In the genomic region with DNA sequence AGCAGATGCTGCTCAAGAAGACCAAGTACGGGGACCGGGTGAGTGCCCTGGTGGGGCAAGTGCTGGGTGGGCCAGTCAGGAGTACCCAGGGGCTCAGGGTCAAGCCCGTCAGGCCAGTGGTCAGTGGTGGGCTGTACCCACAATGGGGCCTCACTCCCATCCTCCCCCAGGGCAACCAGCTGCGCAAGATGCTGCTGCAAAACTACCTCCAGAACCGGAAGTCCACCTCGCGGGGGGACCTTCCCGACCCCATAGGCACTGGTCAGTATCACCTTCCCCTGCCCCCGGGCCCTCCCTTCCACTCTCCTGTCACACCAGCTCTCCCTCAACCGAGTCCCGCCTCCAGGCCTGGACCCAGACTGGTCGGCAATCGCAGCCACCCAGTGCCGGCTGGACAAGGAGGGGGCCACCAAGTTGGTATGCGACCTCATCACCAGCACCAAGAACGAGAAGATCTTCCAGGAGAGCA, we compare ENCODE assay signal across 29 cellular contexts.
"Had no signal": no experiment of that assay in that cellular context is flagged by ENCODE, and none has a peak within 500 bp of the region (broad histone marks: within the 10 kb centered on the region; RNA-seq: fewer than 3 reads in every experiment).

No MANE protein-coding gene starts in this region.

- H3K27ac Mint-ChIP-seq: activated B cell treated with CpG ODN at 0.5 μM for 24 hours; progenitor cell of endocrine pancreas; stimulated activated memory B cell treated with anti-CD40 and anti-IgM and Interleukin-4, amounts not matched to agents 10 μg/mL and 1 μg/mL and 100 μg/mL, for 72 hours; T-helper 2 cell treated with Interferon-gamma antibody and Interleukin-4, amounts not matched to agents 5 μg/mL and 100 μg/mL, for 36 hours; type B pancreatic cell had no signal

- H3K4me3 Mint-ChIP-seq: activated B cell treated with CpG ODN at 0.5 μM for 24 hours; activated T-helper 1 cell treated with anti-CD3 and anti-CD28 coated beads, Interleukin-12 subunit alpha, Interleukin-12 subunit beta, Interleukin-2, Interleukin-4 antibody, amounts not matched to agents 30 ng/mL and 10 ng/mL and 1 ng/mL, durations not matched to agents 14 hours and 24 hours and 36 hours; natural killer cell treated with Interleukin-12 subunit alpha and Interleukin-12 subunit beta and Interleukin-15 and Interleukin-18, amount 100 ng/mL, for 72 hours; stimulated activated memory B cell treated with anti-CD40 and anti-IgM and Interleukin-4, amounts not matched to agents 10 μg/mL and 1 μg/mL and 100 μg/mL, for 72 hours; stimulated activated naive CD8-positive, alpha-beta T cell treated with anti-CD3 and anti-CD28 coated beads, Interleukin-15, amount 100 ng/mL, for 72 hours; T-helper 2 cell treated with Interferon-gamma antibody and Interleukin-4, amounts not matched to agents 5 μg/mL and 100 μg/mL, for 36 hours; type B pancreatic cell had no signal

- H3K9me3 Mint-ChIP-seq: activated B cell treated with CpG ODN at 0.5 μM for 24 hours; activated T-helper 1 cell treated with anti-CD3 and anti-CD28 coated beads, Interleukin-12 subunit alpha, Interleukin-12 subunit beta, Interleukin-2, Interleukin-4 antibody, amounts not matched to agents 30 ng/mL and 10 ng/mL and 1 ng/mL, durations not matched to agents 14 hours and 24 hours and 36 hours; natural killer cell treated with Interleukin-12 subunit alpha and Interleukin-12 subunit beta and Interleukin-15 and Interleukin-18, amount 100 ng/mL, for 72 hours; stimulated activated memory B cell treated with anti-CD40 and anti-IgM and Interleukin-4, amounts not matched to agents 10 μg/mL and 1 μg/mL and 100 μg/mL, for 72 hours; stimulated activated naive CD8-positive, alpha-beta T cell treated with anti-CD3 and anti-CD28 coated beads, Interleukin-15, amount 100 ng/mL, for 72 hours; T-helper 2 cell treated with Interferon-gamma antibody and Interleukin-4, amounts not matched to agents 5 μg/mL and 100 μg/mL, for 36 hours; type B pancreatic cell had no signal

- FAIRE-seq: islet of Langerhans had no signal

- DNase-seq: activated B cell treated with CpG ODN at 0.5 μM for 24 hours; activated CD4-positive, alpha-beta T cell treated with anti-CD3 and anti-CD28 coated beads, Interleukin-2, amount 50 U/mL, for 4 hours; activated gamma-delta T cell treated with Interleukin-2 at 50 U/mL for 16 hours; activated naive CD4-positive, alpha-beta T cell treated with anti-CD3 and anti-CD28 coated beads, Interleukin-2, amount 50 U/mL, for 16 hours; activated T-cell treated with anti-CD3 and anti-CD28 coated beads for 4 hours; amniotic stem cell; central memory CD4-positive, alpha-beta T cell; dermis blood vessel endothelial cell; effector CD8-positive, alpha-beta T cell; erythroblast; gastrocnemius medialis; glutamatergic neuron; stimulated activated CD4-positive, alpha-beta T cell treated with anti-CD3 and anti-CD28 coated beads, Interleukin-4, amount 100 ng/mL, for 24 hours; stimulated activated naive CD8-positive, alpha-beta T cell treated with anti-CD3 and anti-CD28 coated beads, Interleukin-15, amount 100 ng/mL, for 72 hours; substantia nigra; T-helper 1 cell; uterus had no signal

- H3K27me3 ChIP-seq: breast epithelium, gastrocnemius medialis, left lung, ovary, uterus had no signal

- H3K9me3 ChIP-seq: breast epithelium, gastrocnemius medialis, left lung, mucosa of descending colon, ovary, uterus had no signal

- ATAC-seq: gastrocnemius medialis; left lung; mucosa of descending colon; natural killer cell treated with Interleukin-12 subunit alpha and Interleukin-12 subunit beta and Interleukin-15 and Interleukin-18, amount 100 ng/mL, for 72 hours; stimulated activated memory B cell treated with anti-CD40 and anti-IgM and Interleukin-4, amounts not matched to agents 10 μg/mL and 1 μg/mL and 100 μg/mL, for 72 hours; stimulated activated naive CD8-positive, alpha-beta T cell treated with anti-CD3 and anti-CD28 coated beads, Interleukin-15, amount 100 ng/mL, for 72 hours had no signal

- H3K4me1 Mint-ChIP-seq: activated B cell treated with CpG ODN at 0.5 μM for 24 hours; stimulated activated memory B cell treated with anti-CD40 and anti-IgM and Interleukin-4, amounts not matched to agents 10 μg/mL and 1 μg/mL and 100 μg/mL, for 72 hours had no signal

- H3K4me1 ChIP-seq: breast epithelium, gastrocnemius medialis, left lung, uterus had no signal

- H3K4me3 ChIP-seq: breast epithelium, gastrocnemius medialis, left lung, mucosa of descending colon, ovary, skin epidermis, uterus had no signal

- H3K27ac ChIP-seq: breast epithelium, gastrocnemius medialis, left lung, ovary, uterus had no signal

- H3K36me3 ChIP-seq: gastrocnemius medialis, ovary, uterus had no signal

- H3K27me3 Mint-ChIP-seq: activated B cell treated with CpG ODN at 0.5 μM for 24 hours; natural killer cell treated with Interleukin-12 subunit alpha and Interleukin-12 subunit beta and Interleukin-15 and Interleukin-18, amount 100 ng/mL, for 72 hours; progenitor cell of endocrine pancreas; stimulated activated memory B cell treated with anti-CD40 and anti-IgM and Interleukin-4, amounts not matched to agents 10 μg/mL and 1 μg/mL and 100 μg/mL, for 72 hours; stimulated activated naive CD8-positive, alpha-beta T cell treated with anti-CD3 and anti-CD28 coated beads, Interleukin-15, amount 100 ng/mL, for 72 hours; type B pancreatic cell had no signal
